ENCODE assay signal across 9 cellular contexts in genomic region chr9:129838707-129839259, GRCh38. TPM values are rescaled to one million over a fixed set of nuclear protein-coding genes. Genes with fewer than 3 reads are reported as not detected.
DNase-seq lines count a peak whose midpoint lies in the region; ATAC-seq and TF ChIP-seq lines count a peak whose summit lies in the region.
"Had no signal": no experiment of that assay in that cellular context is flagged by ENCODE, and none has a peak within 500 bp of the region (broad histone marks: within the 10 kb centered on the region; RNA-seq: fewer than 3 reads in every experiment).

No MANE protein-coding gene starts in this region.

- H3K4me1 Mint-ChIP-seq in mesothelial cell of epicardium: peaks cover 34% of the 10 kb centered on the region

- H3K36me3 ChIP-seq in ACC112 (ENCODE audit: insufficient read depth, low read length) (no peaks in the 10 kb centered on the region), HEK293 (ENCODE audit: control insufficient read depth in 2 of 2, insufficient read depth in 1 of 2, low read length in 2 of 2) (peaks cover 0 to 5% of the 10 kb centered on the region in 2 experiments; a peak in 1 of 3 replicates)

- H3K27me3 Mint-ChIP-seq in mesothelial cell of epicardium (ENCODE audit: low read depth): no peaks in the 10 kb centered on the region

- POLR2A ChIA-PET in HEK293 (lab: Yijun Ruan, JAX): interaction anchor here (0.5 to 1.1 kb wide), 4 partner anchors 9 to 887 kb away, joined by 3 to 5 read pairs (median 3); no protein-coding TSS in a partner anchor

- no peak overlapping the region for H3K27ac Mint-ChIP-seq in mesothelial cell of epicardium

- peaks cover 18% of the 10 kb centered on the region for H3K79me2 ChIP-seq in ACC112 (ENCODE audit: control insufficient read depth, insufficient read depth, low read length, unreplicated experiment)

- H3K27ac ChIP-seq in ACC112 (ENCODE audit: low read depth, low read length) (peak overlapping the region; percentile 52), HEK293 (ENCODE audit: extremely low read depth, low read depth, low read length) (no peak overlapping the region)

- DNase-seq in fibroblast of pulmonary artery (ENCODE audit: low read depth) (peak; percentile 51), Right ventricle myocardium inferior (ENCODE audit: missing footprints) (no peak), ecto neural progenitor cell (ENCODE audit: low spot score) (no peak), mesothelial cell of epicardium (ENCODE audit: low spot score in 2 of 2, unreplicated experiment in 2 of 2) (no peak)
- DNase-seq: NCI-H1436 treated with DMSO at 0.1 percent for 48 hours had no signal

- intact Hi-C loops in Right ventricle myocardium inferior (cut with DNase I): no loop called here

- TF ChIP-seq CTCF in HEK293 (tag by site-specific recombination; IDR thresholded peaks at IDR 0.05): no peak
- no peak for TF ChIP-seq CTCF in WI38 (IDR thresholded peaks at IDR 0.05; ENCODE audit: low read depth, low read length)
- TF ChIP-seq CTCF in fibroblast of pulmonary artery (IDR thresholded peaks at IDR 0.05; ENCODE audit: low read length, missing control alignments): no peak
- TF ChIP-seq CTCF in mesothelial cell of epicardium (IDR thresholded peaks at IDR 0.05; ENCODE audit: unreplicated experiment): no peak

- peaks cover 29% of the 10 kb centered on the region for H3K4me1 ChIP-seq in ACC112 (ENCODE audit: control insufficient read depth, insufficient read depth, low read length, unreplicated experiment)
- H3K4me1 ChIP-seq in HEK293 (ENCODE audit: control insufficient read depth, insufficient read depth, low read length): peaks cover 7% of the 10 kb centered on the region; the same call in 1 of the 2 replicates

- no peaks in the 10 kb centered on the region for H3K9me3 ChIP-seq in HEK293 (ENCODE audit: control insufficient read depth, insufficient read depth, low read depth, low read length)

- CTCF ChIA-PET in HEK293 (lab: Yijun Ruan, JAX): interaction anchor here (0.6 to 1.4 kb wide), 4 partner anchors 32 to 268 kb away, joined by 3 to 7 read pairs (median 4); no protein-coding TSS in a partner anchor

- no peaks in the 10 kb centered on the region for H3K27me3 ChIP-seq in ACC112 (ENCODE audit: insufficient read depth, low read length)

- no peak for ATAC-seq in Right ventricle myocardium inferior
- ATAC-seq in HG02852 (IDR thresholded peaks at IDR 0.05; ENCODE audit: unreplicated experiment): no peak

- H3K9me3 Mint-ChIP-seq in mesothelial cell of epicardium: no peaks in the 10 kb centered on the region

- peaks cover 7% of the 10 kb centered on the region for H3K36me3 Mint-ChIP-seq in mesothelial cell of epicardium

- H3K4me3 ChIP-seq in ACC112 (ENCODE audit: low read depth, low read length): no peak overlapping the region
- no peak overlapping the region for H3K4me3 ChIP-seq in HEK293 (ENCODE audit: low read depth, low read length)
- H3K4me3 ChIP-seq in WI38 (ENCODE audit: low read depth, low read length): peak overlapping the region; percentile 20; the same call in 1 of the 2 replicates
- no peak overlapping the region for H3K4me3 ChIP-seq in fibroblast of pulmonary artery (replicated peaks; ENCODE audit: low read depth, low read length)

- no peak overlapping the region for H3K4me3 Mint-ChIP-seq in mesothelial cell of epicardium

- no peak overlapping the region for H2AFZ ChIP-seq in ACC112 (ENCODE audit: low read length, unreplicated experiment)

TF ChIP-seq in HEK293, 187 proteins besides CTCF, POLR2A, EP300 and RAD21:
- TF ChIP-seq KLF10 (tag by site-specific recombination; IDR thresholded peaks at IDR 0.05) (no peak), ZNF660 (tag by site-specific recombination; IDR thresholded peaks at IDR 0.05) (no peak), EGR2 (tag by site-specific recombination; IDR thresholded peaks at IDR 0.05; ENCODE audit: low read depth) (no peak), ZNF768 (tag by site-specific recombination; IDR thresholded peaks at IDR 0.05) (peak; percentile 76), ZBTB17 (tag by site-specific recombination; IDR thresholded peaks at IDR 0.05) (peak; percentile 33; the same call in 1 of the 2 replicates), ZNF266 (tag by site-specific recombination; IDR thresholded peaks at IDR 0.05; ENCODE audit: low read depth) (no peak), ZFP3 (tag by site-specific recombination; IDR thresholded peaks at IDR 0.05; ENCODE audit: low read depth) (no peak)

RNA-seq across cellular contexts. Expression of gene USP20, which starts 3.5 kb away (rescaled TPM):
- total RNA-seq in Right ventricle myocardium inferior: 14.0 TPM
- total RNA-seq in mesothelial cell of epicardium: 47.1 to 49.0 TPM (median 47.7 TPM) in 3 replicates

RNA-seq across cellular contexts. Expression of gene C9orf78, which starts 3.7 kb away (rescaled TPM):
- total RNA-seq in Right ventricle myocardium inferior (32.0 TPM), mesothelial cell of epicardium (28.2 to 31.0 TPM (median 29.9 TPM) in 3 replicates)

RNA-seq across cellular contexts. Expression of gene TOR1A, which starts 14.8 kb away (rescaled TPM):
- total RNA-seq in Right ventricle myocardium inferior (12.2 TPM), mesothelial cell of epicardium (33.7 to 34.8 TPM (median 33.8 TPM) in 3 replicates)

RNA-seq across cellular contexts. Expression of gene TOR1B, which starts 35.8 kb away (rescaled TPM):
- total RNA-seq in Right ventricle myocardium inferior (10.5 TPM), mesothelial cell of epicardium (15.3 to 18.0 TPM (median 16.1 TPM) in 3 replicates)
